ENCODE assay signal across 7 cellular contexts in genomic region chrX:16580004-16580797, GRCh38.
A peak's percentile ranks its signal among the peaks of the same experiment; 100 is the strongest.
DNase-seq lines count a peak whose midpoint lies in the region; ATAC-seq, FAIRE-seq and TF ChIP-seq lines count a peak whose summit lies in the region.
"Not testable (repeated sequence)": the region's sequence is repeated elsewhere in the genome, so short reads cannot be mapped to it uniquely, and the experiment has no call there.

No MANE protein-coding gene starts in this region.

- H4K20me1 ChIP-seq in GM23338 (replicated peaks; ENCODE audit: insufficient read depth); SK-N-SH (ENCODE audit: insufficient read depth); H1 (replicated peaks in 1 of 2; ENCODE audit: control insufficient read depth in 1 of 2, insufficient read depth in 2 of 2, low read length in 2 of 2): not testable (repeated sequence)

- not testable (repeated sequence) for H2BK15ac ChIP-seq in H1 (ENCODE audit: low read length); mesendoderm (replicated peaks; ENCODE audit: low read depth)

- DNase-seq in GM23338 (ENCODE audit: low spot score) (peak; percentile 11), mesendoderm (peak; percentile 67)
- DNase-seq in SK-N-SH; H1 (ENCODE audit: low read depth in 1 of 2, low spot score in 2 of 2); osteocyte (ENCODE audit: extremely low spot score, unreplicated experiment): not testable (repeated sequence)

- not testable (repeated sequence) for H3K36me3 ChIP-seq in GM23338 (ENCODE audit: insufficient read depth); SK-N-SH (replicated peaks in 1 of 2; ENCODE audit: control insufficient read depth in 1 of 2, insufficient read depth in 2 of 2, low read length in 1 of 2); mesendoderm (ENCODE audit: control insufficient read depth, insufficient read depth, low read length)
- H3K36me3 ChIP-seq in HUES48 (ENCODE audit: control insufficient read depth, insufficient read depth, low read length) (peaks cover 41% of the 10 kb centered on the region), H1 (ENCODE audit: control insufficient read depth in 2 of 4, insufficient read depth in 4 of 4, low read length in 3 of 4) (peaks cover 0 to 27% (median 12%) of the 10 kb centered on the region in 4 experiments; a peak in 3 of 8 replicates), iPS-15b (ENCODE audit: control insufficient read depth, insufficient read depth, low read length) (peaks cover 13% of the 10 kb centered on the region)

- H3K9me3 Mint-ChIP-seq in GM23338, result peaks cover 39% of the 10 kb centered on the region
- H3K9me3 Mint-ChIP-seq in osteocyte (ENCODE audit: unreplicated experiment), result peaks cover 11% of the 10 kb centered on the region

- not testable (repeated sequence) for H3K27me3 ChIP-seq in GM23338 (ENCODE audit: insufficient read depth); HUES48 (ENCODE audit: control insufficient read depth, insufficient read depth, low read length); SK-N-SH (ENCODE audit: insufficient read depth); H1 (replicated peaks in 1 of 4; ENCODE audit: control insufficient read depth in 3 of 4, extremely low read depth in 1 of 4, insufficient read depth in 3 of 4, low read length in 3 of 4); iPS-15b (ENCODE audit: control insufficient read depth, insufficient read depth, low read length); mesendoderm (ENCODE audit: insufficient read depth, low read length, poor library complexity)

- H4K5ac ChIP-seq in H1 (ENCODE audit: insufficient read length, low read depth, low read length); mesendoderm (ENCODE audit: low read length): not testable (repeated sequence)

- CTCF ChIA-PET in SK-N-SH (lab: Yijun Ruan, JAX), result interaction anchor here (1.1 kb wide), 1 partner anchor 135 kb away, joined by 3 read pairs; no protein-coding TSS in a partner anchor
- CTCF ChIA-PET in H1 (lab: Charles Lee; ENCODE audit: partially characterized antibody), result interaction anchor here (0.7 to 2.1 kb wide), 2 partner anchors 9 to 135 kb away, joined by 3 to 6 read pairs; no protein-coding TSS in a partner anchor

- H3K9me2 ChIP-seq in GM23338 (ENCODE audit: insufficient read depth); SK-N-SH: not testable (repeated sequence)

- WGBS in SK-N-SH (ENCODE audit: low lambda C conversion rate), result 72% methylated on average over 14 of the region's 14 CpGs
- 23% methylated on average over 12 of the region's 14 CpGs; no CpG with 5 or more reads in 1 of the 2 experiments for WGBS in H1 (ENCODE audit: extremely low coverage in 1 of 2, insufficient coverage in 1 of 2, insufficient read length in 1 of 2, insufficient replicate concordance in 2 of 2, low coverage in 1 of 2, low lambda C conversion rate in 2 of 2, missing lambda C conversion rate in 1 of 2), 2 experiments
- WGBS in mesendoderm (ENCODE audit: extremely low coverage, insufficient coverage, low lambda C conversion rate), result no CpG with 5 or more reads among the region's 14 CpGs

- peak overlapping the region; percentile 68; the same call in 1 of the 2 replicates for H2BK12ac ChIP-seq in H1 (ENCODE audit: low read depth, low read length)

- not testable (repeated sequence) for H3F3A ChIP-seq in GM23338 (replicated peaks; ENCODE audit: low read depth); SK-N-SH (replicated peaks; ENCODE audit: insufficient read depth)

- TF ChIP-seq EP300 in SK-N-SH (IDR thresholded peaks at IDR 0.05; ENCODE audit: borderline replicate concordance in 1 of 2, low read depth in 1 of 2, low read length in 1 of 2); H1 (IDR thresholded peaks at IDR 0.05; ENCODE audit: borderline replicate concordance in 1 of 2, low read depth in 2 of 2, low read length in 2 of 2): not testable (repeated sequence)

- not testable (repeated sequence) for H3K56ac ChIP-seq in H1 (replicated peaks; ENCODE audit: insufficient read length, low read depth, low read length)
- peak overlapping the region; percentile 42 for H3K56ac ChIP-seq in mesendoderm (ENCODE audit: low read length)

- peaks cover 19% of the 10 kb centered on the region for H3K9me3 ChIP-seq in HUES48 (ENCODE audit: control insufficient read depth, insufficient read depth, low read length)
- not testable (repeated sequence) for H3K9me3 ChIP-seq in SK-N-SH; H1 (ENCODE audit: insufficient read depth in 2 of 2, low read depth in 1 of 2, low read length in 1 of 2); iPS-15b (ENCODE audit: control insufficient read depth, insufficient read depth, low read length)

- H3K79me1 ChIP-seq in H1 (ENCODE audit: low read depth, low read length); mesendoderm (ENCODE audit: low read length): not testable (repeated sequence)

- H3K4ac ChIP-seq in H1 (replicated peaks; ENCODE audit: insufficient read length, low read depth, low read length); mesendoderm (ENCODE audit: low read depth, low read length): not testable (repeated sequence)

- not testable (repeated sequence) for TF ChIP-seq RAD21 in SK-N-SH (IDR thresholded peaks at IDR 0.05; ENCODE audit: low read length); H1 (IDR thresholded peaks at IDR 0.05 in 1 of 2, conservative IDR thresholded peaks at IDR 0.05 in 1 of 2; ENCODE audit: low read depth in 2 of 2, low read length in 2 of 2)

- H3K18ac ChIP-seq in H1 (ENCODE audit: extremely low read depth, low read length); mesendoderm (ENCODE audit: low read length): not testable (repeated sequence)

- not testable (repeated sequence) for TF ChIP-seq CTCF in GM23338 (conservative IDR thresholded peaks at IDR 0.05; ENCODE audit: low read depth in 2 of 2); SK-N-SH (IDR thresholded peaks at IDR 0.05); H1 (IDR thresholded peaks at IDR 0.05; ENCODE audit: control extremely low read depth in 1 of 3, insufficient read depth in 1 of 3, low read depth in 1 of 3, low read length in 3 of 3); osteocyte (IDR thresholded peaks at IDR 0.05)

- not testable (repeated sequence) for ATAC-seq in GM23338

- H2BK5ac ChIP-seq in H1 (ENCODE audit: low read depth, low read length), result peak overlapping the region; percentile 69; the same call in 1 of the 2 replicates
- H2BK5ac ChIP-seq in mesendoderm (ENCODE audit: low read length), result peak overlapping the region; percentile 70

- H3K4me3 ChIP-seq in GM23338 (peak overlapping the region; percentile 18; the same call in 1 of the 2 replicates), HUES48 (ENCODE audit: low read depth, low read length) (peak overlapping the region; percentile 59), H1 (ENCODE audit: extremely low read depth in 1 of 4, insufficient read depth in 2 of 4, low read depth in 3 of 4, low read length in 4 of 4) (peak overlapping the region in 1 of 4 experiments; percentile 54; a peak in 1 of 8 replicates), iPS-15b (ENCODE audit: low read depth, low read length) (peak overlapping the region; percentile 31)
- H3K4me3 ChIP-seq in SK-N-SH (ENCODE audit: low read depth in 2 of 2, low read length in 1 of 2); mesendoderm (ENCODE audit: low read length): not testable (repeated sequence)

- H2BK120ac ChIP-seq in H1 (replicated peaks; ENCODE audit: low read depth, low read length), result not testable (repeated sequence)
- H2BK120ac ChIP-seq in mesendoderm (ENCODE audit: low read depth, low read length), result peak overlapping the region; percentile 28

- not testable (repeated sequence) for H3K23ac ChIP-seq in H1 (ENCODE audit: insufficient read length); mesendoderm (ENCODE audit: low read length)

- H3K4me1 ChIP-seq in GM23338 (ENCODE audit: insufficient read depth); SK-N-SH (ENCODE audit: control insufficient read depth in 1 of 2, insufficient read depth in 2 of 2, low read depth in 1 of 2, low read length in 1 of 2); H1 (replicated peaks in 1 of 4; ENCODE audit: control insufficient read depth in 3 of 4, insufficient read depth in 4 of 4, low read length in 3 of 4); iPS-15b (ENCODE audit: control insufficient read depth, insufficient read depth, low read length); mesendoderm (ENCODE audit: control insufficient read depth, low read depth, low read length): not testable (repeated sequence)
- peaks cover 35% of the 10 kb centered on the region for H3K4me1 ChIP-seq in HUES48 (ENCODE audit: control insufficient read depth, insufficient read depth, low read length)

- POLR2A ChIA-PET in SK-N-SH (lab: Yijun Ruan, JAX), result not testable (repeated sequence)
- POLR2A ChIA-PET in H1 (lab: Charles Lee; ENCODE audit: partially characterized antibody), result interaction anchor here (1.4 kb wide), 2 partner anchors 32 to 89 kb away, joined by 3 to 5 read pairs; no protein-coding TSS in a partner anchor

- H3K79me2 ChIP-seq in GM23338 (replicated peaks; ENCODE audit: insufficient read depth), result peaks cover 14% of the 10 kb centered on the region; the same call in 1 of the 2 replicates
- H3K79me2 ChIP-seq in SK-N-SH (ENCODE audit: insufficient read depth); H1 (ENCODE audit: control insufficient read depth in 1 of 2, insufficient read depth in 2 of 2, low read length in 2 of 2); mesendoderm (ENCODE audit: control insufficient read depth, insufficient read depth, low read length): not testable (repeated sequence)

- H3K27ac ChIP-seq in GM23338 (ENCODE audit: low read depth) (peak overlapping the region; percentile 98), HUES48 (ENCODE audit: low read depth, low read length) (peak overlapping the region; percentile 94), H1 (ENCODE audit: low read depth, low read length) (peak overlapping the region; percentile 45; the same call in 1 of the 2 replicates)
- not testable (repeated sequence) for H3K27ac ChIP-seq in SK-N-SH (ENCODE audit: low read depth in 2 of 2, low read length in 1 of 2); mesendoderm (ENCODE audit: low read depth, low read length)

- not testable (repeated sequence) for H3K23me2 ChIP-seq in H1 (ENCODE audit: low read depth, low read length)

- H4K8ac ChIP-seq in H1 (ENCODE audit: extremely low read depth, insufficient read depth, low read length); mesendoderm (ENCODE audit: low read depth, low read length): not testable (repeated sequence)

- H2AK5ac ChIP-seq in H1 (ENCODE audit: low read depth, low read length); mesendoderm (ENCODE audit: low read length): not testable (repeated sequence)

- TF ChIP-seq POLR2A in H1 (IDR thresholded peaks at IDR 0.05; ENCODE audit: control extremely low read depth in 1 of 2, low read depth in 2 of 2, low read length in 2 of 2), result not testable (repeated sequence)

- H4K91ac ChIP-seq in H1 (replicated peaks; ENCODE audit: insufficient read length, low read length), result not testable (repeated sequence)

- H2AFZ ChIP-seq in GM23338; H1 (ENCODE audit: low read length): not testable (repeated sequence)
- H2AFZ ChIP-seq in SK-N-SH (ENCODE audit: low read depth), result peak overlapping the region; percentile 5; the same call in 1 of the 2 replicates

- not testable (repeated sequence) for H3K4me3 Mint-ChIP-seq in GM23338; osteocyte (ENCODE audit: unreplicated experiment)

- not testable (repeated sequence) for FAIRE-seq in H1 (lab: Jason Lieb, UNC)

- peaks cover 26% of the 10 kb centered on the region for H3K4me1 Mint-ChIP-seq in GM23338
- H3K4me1 Mint-ChIP-seq in osteocyte (ENCODE audit: unreplicated experiment), result peaks cover 22% of the 10 kb centered on the region

- H3K9ac ChIP-seq in HUES48 (ENCODE audit: low read depth, low read length) (peak overlapping the region; percentile 66), SK-N-SH (peak overlapping the region; percentile 2; the same call in 1 of the 2 replicates)
- not testable (repeated sequence) for H3K9ac ChIP-seq in H1 (replicated peaks in 1 of 4; ENCODE audit: extremely low read depth in 1 of 4, low read depth in 3 of 4, low read length in 3 of 4); iPS-15b (ENCODE audit: low read depth, low read length); mesendoderm (ENCODE audit: low read length)

- H3K36me3 Mint-ChIP-seq in GM23338 (ENCODE audit: low read depth) (peaks cover 56% of the 10 kb centered on the region), osteocyte (ENCODE audit: unreplicated experiment) (peaks cover 14% of the 10 kb centered on the region)

- not testable (repeated sequence) for H2BK20ac ChIP-seq in H1 (ENCODE audit: low read length)

- H3K27me3 Mint-ChIP-seq in GM23338 (ENCODE audit: insufficient read depth, low read depth, poor library complexity); osteocyte (ENCODE audit: unreplicated experiment): not testable (repeated sequence)

- peak overlapping the region; percentile 49; the same call in 1 of the 2 replicates for H3K4me2 ChIP-seq in GM23338
- not testable (repeated sequence) for H3K4me2 ChIP-seq in SK-N-SH; mesendoderm (ENCODE audit: low read length)
- H3K4me2 ChIP-seq in H1 (ENCODE audit: insufficient read depth in 1 of 2, low read depth in 2 of 2, low read length in 2 of 2), result peak overlapping the region; percentile 38 to 39; a peak in 2 of 4 replicates

- H3K14ac ChIP-seq in H1 (ENCODE audit: insufficient read length), result not testable (repeated sequence)

- H3K27ac Mint-ChIP-seq in GM23338 (peak overlapping the region; percentile 97), osteocyte (ENCODE audit: unreplicated experiment) (peak overlapping the region; percentile 19)
